ENCODE assay signal across 34 cellular contexts in genomic region chr1:207014728-207015127, GRCh38. TPM values are rescaled to one million over a fixed set of nuclear protein-coding genes. Genes with fewer than 3 reads are reported as not detected.
"Had no signal": no experiment of that assay in that cellular context is flagged by ENCODE, and none has a peak within 500 bp of the region (broad histone marks: within the 10 kb centered on the region; RNA-seq: fewer than 3 reads in every experiment).

No MANE protein-coding gene starts in this region.

- H3K9me3 ChIP-seq: esophagus muscularis mucosa, mucosa of descending colon, neutrophil, pancreas, right lobe of liver, stomach, thyroid gland had no signal

- H3K4me3 ChIP-seq: dorsolateral prefrontal cortex, esophagus muscularis mucosa, lung, mucosa of descending colon, pancreas, right lobe of liver, smooth muscle cell, stomach, thyroid gland had no signal

- H3K27me3 ChIP-seq: dorsolateral prefrontal cortex, esophagus muscularis mucosa, pancreas, right lobe of liver, stomach, thyroid gland had no signal

- H3K36me3 ChIP-seq: esophagus muscularis mucosa, neutrophil, pancreas, right lobe of liver, stomach, thyroid gland had no signal

- H3K4me1 Mint-ChIP-seq: endodermal cell, naive B cell had no signal

- H3K9me3 Mint-ChIP-seq: endodermal cell; mesothelial cell of epicardium; naive B cell; natural killer cell treated with Interleukin-12 subunit alpha and Interleukin-12 subunit beta and Interleukin-15 and Interleukin-18, amount 100 ng/mL, for 72 hours; neural crest cell had no signal

- H3K27ac Mint-ChIP-seq: endodermal cell; mesothelial cell of epicardium; naive B cell; natural killer cell treated with Interleukin-12 subunit alpha and Interleukin-12 subunit beta and Interleukin-15 and Interleukin-18, amount 100 ng/mL, for 72 hours had no signal

- H3K27ac ChIP-seq: esophagus muscularis mucosa, neutrophil, pancreas, right lobe of liver, stomach, thyroid gland had no signal

- ATAC-seq: left lobe of liver; mucosa of descending colon; natural killer cell treated with Interleukin-12 subunit alpha and Interleukin-12 subunit beta and Interleukin-15 and Interleukin-18, amount 100 ng/mL, for 72 hours; pancreas; right lobe of liver had no signal

- H3K4me1 ChIP-seq: esophagus muscularis mucosa, right lobe of liver, thyroid gland had no signal

- H3K36me3 Mint-ChIP-seq: mesothelial cell of epicardium; naive B cell; natural killer cell treated with Interleukin-12 subunit alpha and Interleukin-12 subunit beta and Interleukin-15 and Interleukin-18, amount 100 ng/mL, for 72 hours had no signal

- DNase-seq: cortex of kidney; dorsolateral prefrontal cortex; effector CD8-positive, alpha-beta T cell; endodermal cell; foreskin melanocyte; kidney; mesenchymal stem cell; mucosa of descending colon; naive B cell; pancreas; right lobe of liver; stimulated activated CD4-positive, alpha-beta T cell treated with anti-CD3 and anti-CD28 coated beads, Interleukin-12 subunit alpha, Interleukin-12 subunit beta, amount 100 ng/mL, for 4 hours; stimulated activated CD4-positive, alpha-beta T cell treated with anti-CD3 and anti-CD28 coated beads, Interleukin-1b, Interleukin-23, amount 100 ng/mL, for 48 hours; stimulated activated CD4-positive, alpha-beta T cell treated with anti-CD3 and anti-CD28 coated beads, Interleukin-4, amount 100 ng/mL, for 1 hour; stimulated activated CD8-positive, alpha-beta memory T cell treated with anti-CD3 and anti-CD28 coated beads, Interleukin-4, amount 100 ng/mL, for 48 hours; stimulated activated naive CD4-positive, alpha-beta T cell treated with Interleukin-2 at 50 U/mL for 16 hours; stomach; thyroid gland; trophoblast cell had no signal

- H3K4me2 ChIP-seq: smooth muscle cell had no signal

- H3K4me3 Mint-ChIP-seq: endodermal cell; mesothelial cell of epicardium; naive B cell; natural killer cell treated with Interleukin-12 subunit alpha and Interleukin-12 subunit beta and Interleukin-15 and Interleukin-18, amount 100 ng/mL, for 72 hours; neural crest cell had no signal

RNA-seq across cellular contexts. Expression of gene C1orf116, which starts 17.8 kb away (rescaled TPM):
- total RNA-seq: natural killer cell treated with Interleukin-12 subunit alpha and Interleukin-12 subunit beta and Interleukin-15 and Interleukin-18, amount 100 ng/mL, for 72 hours; posterior vena cava had no signal

RNA-seq across cellular contexts. Expression of gene FCAMR, which starts 44.5 kb away (rescaled TPM):
- total RNA-seq: endodermal cell; endothelial cell of umbilical vein; esophagus muscularis mucosa; mesothelial cell of epicardium; natural killer cell treated with Interleukin-12 subunit alpha and Interleukin-12 subunit beta and Interleukin-15 and Interleukin-18, amount 100 ng/mL, for 72 hours; neural crest cell; omental fat pad; pancreas; posterior vena cava; pulmonary artery endothelial cell; smooth muscle cell; subcutaneous adipose tissue; temporal lobe; thyroid gland; urinary bladder had no signal
